ENCODE assay signal across 18 cellular contexts in the genomic region with DNA sequence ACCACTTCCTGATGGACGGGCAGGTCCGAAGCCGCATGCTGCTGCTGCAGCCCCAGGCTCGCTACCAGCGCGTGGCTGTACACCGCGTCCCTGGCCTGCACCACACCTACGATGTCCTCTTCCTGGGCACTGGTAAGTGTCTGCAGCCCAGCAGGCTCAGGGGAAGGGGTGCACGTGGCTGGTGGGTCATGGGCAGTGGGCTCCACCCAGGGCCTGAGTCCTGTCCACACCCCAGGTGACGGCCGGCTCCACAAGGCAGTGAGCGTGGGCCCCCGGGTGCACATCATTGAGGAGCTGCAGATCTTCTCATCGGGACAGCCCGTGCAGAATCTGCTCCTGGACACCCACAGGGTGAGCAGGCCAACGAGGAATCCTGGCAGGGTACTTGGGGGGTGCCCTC. TPM values are rescaled to one million over a fixed set of nuclear protein-coding genes. Genes with fewer than 3 reads are reported as not detected.
DNase-seq lines count a peak whose midpoint lies in the region; ATAC-seq, FAIRE-seq and TF ChIP-seq lines count a peak whose summit lies in the region.
"Had no signal": no experiment of that assay in that cellular context is flagged by ENCODE, and none has a peak within 500 bp of the region (broad histone marks: within the 10 kb centered on the region; RNA-seq: fewer than 3 reads in every experiment).

No MANE protein-coding gene starts in this region.

- no peaks in the 10 kb centered on the region for H3K9me1 ChIP-seq in K562 (ENCODE audit: control insufficient read depth, insufficient read depth, low read length)

- no peak overlapping the region for H3K23ac ChIP-seq in mesenchymal stem cell (ENCODE audit: low read length in 2 of 2)

- no peak overlapping the region for H3K27ac ChIP-seq in K562 (ENCODE audit: extremely low read depth, low read depth, low read length)
- H3K27ac ChIP-seq in mesenchymal stem cell (ENCODE audit: low read length, poor library complexity, severe bottlenecking) = no peak overlapping the region
- no peak overlapping the region for H3K27ac ChIP-seq in right atrium auricular region
- H3K27ac ChIP-seq: A549, HL-60 had no signal

- TF ChIP-seq EP300 in K562 (IDR thresholded peaks at IDR 0.05; ENCODE audit: low read length) = no peak

- no peak for TF ChIP-seq POLR2A in K562 (conservative IDR thresholded peaks at IDR 0.05)

- DNase-seq in H7 (peak; percentile 43), K562 (ENCODE audit: extremely low read depth in 1 of 4, low spot score in 3 of 4) (no peak), mesenchymal stem cell (no peak), SK-N-DZ (ENCODE audit: low spot score) (no peak), right atrium auricular region (ENCODE audit: low spot score) (no peak), A172 (ENCODE audit: low spot score) (no peak)
- DNase-seq: AML-193; Calu3; CD8-positive, alpha-beta T cell; GDM1 had no signal

- in situ Hi-C loops in K562 (cut with MboI) = no loop called here

- WGBS in K562 (ENCODE audit: insufficient coverage, low coverage, missing lambda C conversion rate) = 97% methylated on average over 15 of the region's 17 CpGs
- WGBS in mesenchymal stem cell = 96% methylated on average over 17 of the region's 17 CpGs

- no peak for TF ChIP-seq RAD21 in K562 (CRISPR knock-in tag; conservative IDR thresholded peaks at IDR 0.05 in 1 of 2, IDR thresholded peaks at IDR 0.05 in 1 of 2)

- no peak overlapping the region for H2AFZ ChIP-seq in K562 (ENCODE audit: low read depth, low read length)
- H2AFZ ChIP-seq in mesenchymal stem cell (ENCODE audit: low read depth, low read length) = no peak overlapping the region

- H4K91ac ChIP-seq in mesenchymal stem cell (ENCODE audit: low read length) = peak overlapping the region; percentile 18

- H2BK120ac ChIP-seq in mesenchymal stem cell (ENCODE audit: low read depth, low read length) = no peak overlapping the region

- H2BK12ac ChIP-seq in mesenchymal stem cell (ENCODE audit: low read length in 2 of 2) = no peak overlapping the region

- no peak for FAIRE-seq in K562 (lab: Jason Lieb, UNC)
- FAIRE-seq: A549, GM12892, GM18507, H1 had no signal

- H3K18ac ChIP-seq in mesenchymal stem cell (ENCODE audit: low read depth in 1 of 2, low read length in 2 of 2) = no peak overlapping the region

- H3K9ac ChIP-seq in K562 (ENCODE audit: insufficient read depth in 1 of 2, low read depth in 2 of 2, low read length in 2 of 2) (no peak overlapping the region; a peak in 1 of 4 replicates), mesenchymal stem cell (ENCODE audit: low read length) (no peak overlapping the region)

- TF ChIP-seq CTCF in K562 (IDR thresholded peaks at IDR 0.05 in 2 of 3, conservative IDR thresholded peaks at IDR 0.05 in 1 of 3; ENCODE audit: insufficient read depth in 2 of 3, low read depth in 1 of 3, low read length in 3 of 3) (no peak), right atrium auricular region (IDR thresholded peaks at IDR 0.05) (no peak)

- no peaks in the 10 kb centered on the region for H3K79me2 ChIP-seq in K562 (ENCODE audit: control insufficient read depth, insufficient read depth, low read length)

- no peak overlapping the region for H2BK15ac ChIP-seq in mesenchymal stem cell (ENCODE audit: low read depth, poor library complexity, severe bottlenecking)

- CTCF ChIA-PET in K562 (lab: Yijun Ruan, JAX; ENCODE audit: low intra/inter-chr PET ratio) = interaction anchor here (1.1 kb wide), 1 partner anchor 82 kb away, joined by 4 read pairs; no protein-coding TSS in a partner anchor

- no peak overlapping the region for H2BK5ac ChIP-seq in mesenchymal stem cell (ENCODE audit: low read depth, low read length, poor library complexity, severe bottlenecking)

- ATAC-seq in K562 (no peak), GM19324 (IDR thresholded peaks at IDR 0.05; ENCODE audit: low FRiP score, unreplicated experiment) (no peak)
- ATAC-seq: A549; CD8-positive, alpha-beta T cell had no signal

- H3K36me3 ChIP-seq in H7 (replicated peaks; ENCODE audit: control insufficient read depth, insufficient read depth, low read length) (peaks cover 35% of the 10 kb centered on the region), K562 (ENCODE audit: control insufficient read depth, insufficient read depth, low read length) (peaks cover 89% of the 10 kb centered on the region; the same call in 2 of the 3 replicates), mesenchymal stem cell (ENCODE audit: control insufficient read depth in 1 of 2, insufficient read depth in 2 of 2, low read depth in 1 of 2, low read length in 2 of 2) (peaks cover 63 to 69% of the 10 kb centered on the region in 2 experiments), right atrium auricular region (peaks cover 80% of the 10 kb centered on the region)

- H3K4me1 ChIP-seq in K562 (replicated peaks in 1 of 2; ENCODE audit: control insufficient read depth in 2 of 2, insufficient read depth in 2 of 2, low read length in 2 of 2) (peaks cover 2 to 20% of the 10 kb centered on the region in 2 experiments; a peak in 3 of 5 replicates), mesenchymal stem cell (ENCODE audit: control insufficient read depth, insufficient read depth, low read depth, low read length) (peaks cover 19% of the 10 kb centered on the region), right atrium auricular region (peaks cover 0 to 25% of the 10 kb centered on the region in 2 donors)
- H3K4me1 ChIP-seq: HAP-1 had no signal

- H3K79me1 ChIP-seq in mesenchymal stem cell (replicated peaks; ENCODE audit: low read length, poor library complexity, severe bottlenecking) = peaks cover 16% of the 10 kb centered on the region

- no peak overlapping the region for H3K4me2 ChIP-seq in K562 (ENCODE audit: insufficient read depth, low read length)
- no peak overlapping the region for H3K4me2 ChIP-seq in mesenchymal stem cell (ENCODE audit: low read length, poor library complexity, severe bottlenecking)
- H3K4me2 ChIP-seq: A549 had no signal

- no peak overlapping the region for H3K14ac ChIP-seq in mesenchymal stem cell (ENCODE audit: low read length in 2 of 2)

- intact Hi-C loops in K562 (cut with micrococcal nuclease) = no loop called here

- H3K4me3 ChIP-seq in H7 (ENCODE audit: insufficient read depth, low read depth, low read length) = no peak overlapping the region
- no peak overlapping the region for H3K4me3 ChIP-seq in K562
- H3K4me3 ChIP-seq in mesenchymal stem cell (ENCODE audit: insufficient read depth in 1 of 2, low read depth in 1 of 2, low read length in 2 of 2) = no peak overlapping the region
- no peak overlapping the region for H3K4me3 ChIP-seq in right atrium auricular region
- H3K4me3 ChIP-seq: A549, HAP-1 had no signal

- H4K8ac ChIP-seq in mesenchymal stem cell (ENCODE audit: low read length) = no peak overlapping the region

- no peak overlapping the region for H2AK5ac ChIP-seq in mesenchymal stem cell (ENCODE audit: low read length, severe bottlenecking)

- H3K4ac ChIP-seq in mesenchymal stem cell (ENCODE audit: low read depth in 1 of 2, low read length in 2 of 2) = no peak overlapping the region

- 0 out of 2 replicates have a peak, but pooled peaks cover 4% of the 10 kb centered on the region for H4K20me1 ChIP-seq in K562 (replicated peaks; ENCODE audit: control insufficient read depth, insufficient read depth, low read length)

- H3K9me3 ChIP-seq in K562 (replicated peaks; ENCODE audit: control insufficient read depth, insufficient read depth, low read depth, low read length) (no peaks in the 10 kb centered on the region), mesenchymal stem cell (ENCODE audit: control insufficient read depth, low read length) (no peaks in the 10 kb centered on the region), right atrium auricular region (no peaks in the 10 kb centered on the region)
- H3K9me3 ChIP-seq: A549, HAP-1 had no signal

- POLR2A ChIA-PET in K562 (lab: Yijun Ruan, JAX) = no interaction called here

- H3K27me3 ChIP-seq in H7 (ENCODE audit: control insufficient read depth, insufficient read depth, low read length) (no peaks in the 10 kb centered on the region), K562 (ENCODE audit: control insufficient read depth in 2 of 2, insufficient read depth in 2 of 2, low read length in 2 of 2) (no peaks in the 10 kb centered on the region), mesenchymal stem cell (ENCODE audit: control insufficient read depth in 1 of 2, insufficient read depth in 1 of 2, low read length in 2 of 2) (no peaks in the 10 kb centered on the region), right atrium auricular region (no peaks in the 10 kb centered on the region)

- no TSS peak for BruUV-seq in K562 (replicated peaks; lab: Mats Ljungman, UMichigan)

RNA-seq across cellular contexts. Expression of a gene that starts 8.7 kb away (rescaled TPM):
- 16.3 and 21.2 TPM in 2 replicates for total RNA-seq in H7 (2014; rRNA removed; shearing (Covaris generic))
- total RNA-seq in K562 (2011; cell fraction: chromatin; rRNA removed; ENCODE audit: low replicate concordance) = 14.3 and 33.8 TPM in 2 replicates
- 35.9 and 36.5 TPM in 2 replicates for total RNA-seq in K562 (2011; cell fraction: nucleolus; rRNA removed)
- total RNA-seq in K562 (2011; cell fraction: nucleoplasm; rRNA removed) = 26.0 and 30.1 TPM in 2 replicates
- total RNA-seq in K562 (2014; rRNA removed) = 61.4 and 94.5 TPM in 2 replicates
- total RNA-seq in K562 (2014; rRNA removed; fragmentation: Illumina TruSeq; extraction: Trizol) = 46.9 and 49.6 TPM in 2 replicates
- 63.4 and 64.5 TPM in 2 replicates for total RNA-seq in K562 (2015; rRNA removed; fragmentation: Illumina TruSeq; extraction: Trizol)
- 106 and 107 TPM in 2 replicates for total RNA-seq in K562 (2021)
- 136 and 186 TPM in 2 replicates for polyA plus RNA-seq in K562 (2011; rRNA removed)
- polyA plus RNA-seq in K562 (2011; cell fraction: cytosol; rRNA removed) = 212 and 302 TPM in 2 replicates
- polyA plus RNA-seq in K562 (2011; cell fraction: nucleus; rRNA removed) = 104 and 147 TPM in 2 replicates
- polyA plus RNA-seq in K562 (2012) = 132 and 166 TPM in 2 replicates
- 107 and 138 TPM in 2 replicates for polyA plus RNA-seq in K562 (2014; fragmentation: Illumina TruSeq; extraction: Trizol)
- 10 to 100 TPM; 14.9 to 33.8 TPM for polyA plus RNA-seq in K562 (2014; fragmentation: Nextera tagmentation; extraction: Ambion mirVana)
- polyA plus RNA-seq in K562 (2014; rRNA removed) = 128 and 142 TPM in 2 replicates
- polyA minus RNA-seq in K562 (2011; rRNA and poly(A)+ RNA removed) = 38.2 and 47.4 TPM in 2 replicates
- 35.2 and 37.1 TPM in 2 replicates for polyA minus RNA-seq in K562 (2011; cell fraction: cytosol; rRNA and poly(A)+ RNA removed)
- polyA minus RNA-seq in K562 (2011; cell fraction: nucleus; rRNA and poly(A)+ RNA removed) = 10.0 and 16.9 TPM in 2 replicates
- polyA plus RNA-seq in mesenchymal stem cell (2013, experiment 1 of 2) = 90.2 TPM
- 93.4 TPM for polyA plus RNA-seq in mesenchymal stem cell (2013, experiment 2 of 2)
- polyA plus RNA-seq in SK-N-DZ (2014; cell fraction: cytosol; rRNA removed) = 5.1 and 9.0 TPM in 2 replicates
- 9.1 and 10.9 TPM in 2 replicates for polyA plus RNA-seq in SK-N-DZ (2014; cell fraction: nucleus; rRNA removed)
- total RNA-seq in right atrium auricular region = 10 to 100 TPM; 24.9 to 31.1 TPM
- 35.1 and 52.7 TPM in 2 replicates for total RNA-seq in A172 (2014; rRNA removed; shearing (Covaris generic))

RNA-seq across cellular contexts. Expression of a gene that starts 9.0 kb away (rescaled TPM):
- 5.2 and 5.8 TPM in 2 replicates for total RNA-seq in H7 (2014; rRNA removed; shearing (Covaris generic))
- total RNA-seq in K562 (2011; cell fraction: chromatin; rRNA removed; ENCODE audit: low replicate concordance) = 9.0 and 29.0 TPM in 2 replicates
- total RNA-seq in K562 (2011; cell fraction: nucleolus; rRNA removed) = 29.9 and 32.4 TPM in 2 replicates
- total RNA-seq in K562 (2011; cell fraction: nucleoplasm; rRNA removed) = 18.3 and 18.8 TPM in 2 replicates
- 3.9 and 4.0 TPM in 2 replicates for total RNA-seq in K562 (2014; rRNA removed)
- 2.8 and 3.0 TPM in 2 replicates for total RNA-seq in K562 (2014; rRNA removed; fragmentation: Illumina TruSeq; extraction: Trizol)
- 2.4 and 3.0 TPM in 2 replicates for total RNA-seq in K562 (2015; rRNA removed; fragmentation: Illumina TruSeq; extraction: Trizol)
- 6.0 and 6.1 TPM in 2 replicates for total RNA-seq in K562 (2021)
- polyA plus RNA-seq in K562 (2011; rRNA removed) = 3.7 and 4.0 TPM in 2 replicates
- polyA plus RNA-seq in K562 (2011; cell fraction: cytosol; rRNA removed) = 1.4 and 2.7 TPM in 2 replicates
- polyA plus RNA-seq in K562 (2011; cell fraction: nucleus; rRNA removed) = 9.9 and 12.7 TPM in 2 replicates
- 2.3 and 4.2 TPM in 2 replicates for polyA plus RNA-seq in K562 (2012)
- polyA plus RNA-seq in K562 (2014; fragmentation: Illumina TruSeq; extraction: Trizol) = 1.2 and 2.0 TPM in 2 replicates
- under 1 TPM; 0.78 to 0.92 TPM for polyA plus RNA-seq in K562 (2014; fragmentation: Nextera tagmentation; extraction: Ambion mirVana)
- 2.6 and 3.3 TPM in 2 replicates for polyA plus RNA-seq in K562 (2014; rRNA removed)
- 7.1 and 7.7 TPM in 2 replicates for polyA minus RNA-seq in K562 (2011; rRNA and poly(A)+ RNA removed)
- 6.0 and 7.6 TPM in 2 replicates for polyA minus RNA-seq in K562 (2011; cell fraction: cytosol; rRNA and poly(A)+ RNA removed)
- polyA minus RNA-seq in K562 (2011; cell fraction: nucleus; rRNA and poly(A)+ RNA removed) = 13.9 and 15.4 TPM in 2 replicates
- 1.1 TPM for polyA plus RNA-seq in mesenchymal stem cell (2013, experiment 1 of 2)
- polyA plus RNA-seq in mesenchymal stem cell (2013, experiment 2 of 2) = 1.0 TPM
- polyA plus RNA-seq in SK-N-DZ (2014; cell fraction: cytosol; rRNA removed) = 2.2 and 3.7 TPM in 2 replicates
- polyA plus RNA-seq in SK-N-DZ (2014; cell fraction: nucleus; rRNA removed) = 1.7 and 4.8 TPM in 2 replicates
- 10 to 100 TPM in 1 of 2 donors, 1 to 10 TPM in 1; 8.6 to 16.1 TPM for total RNA-seq in right atrium auricular region
- total RNA-seq in A172 (2014; rRNA removed; shearing (Covaris generic)) = 4.8 and 5.7 TPM in 2 replicates

RNA-seq across cellular contexts. Expression of a gene that starts 23.9 kb away (rescaled TPM):
- 53.0 and 61.0 TPM in 2 replicates for total RNA-seq in H7 (2014; rRNA removed; shearing (Covaris generic))
- 229 and 471 TPM in 2 replicates for total RNA-seq in K562 (2011; cell fraction: chromatin; rRNA removed; ENCODE audit: low replicate concordance)
- 275 and 311 TPM in 2 replicates for total RNA-seq in K562 (2011; cell fraction: nucleolus; rRNA removed)
- 234 and 268 TPM in 2 replicates for total RNA-seq in K562 (2011; cell fraction: nucleoplasm; rRNA removed)
- total RNA-seq in K562 (2014; rRNA removed) (11.0 and 38.7 TPM in 2 replicates), K562 (2014; rRNA removed; fragmentation: Illumina TruSeq; extraction: Trizol) (8.5 and 10.7 TPM in 2 replicates), K562 (2015; rRNA removed; fragmentation: Illumina TruSeq; extraction: Trizol) (16.7 and 17.7 TPM in 2 replicates), K562 (2021) (33.6 and 37.9 TPM in 2 replicates), right atrium auricular region (10 to 100 TPM; 22.1 to 31.6 TPM)
- polyA plus RNA-seq in K562 (2011; rRNA removed) (28.8 and 56.9 TPM in 2 replicates), K562 (2014; fragmentation: Illumina TruSeq; extraction: Trizol) (10.9 and 16.9 TPM in 2 replicates), K562 (2014; fragmentation: Nextera tagmentation; extraction: Ambion mirVana) (1 to 10 TPM; 1.3 to 1.5 TPM), K562 (2014; rRNA removed) (24.8 and 27.8 TPM in 2 replicates)
- polyA plus RNA-seq in K562 (2011; cell fraction: cytosol; rRNA removed) = 31.0 and 40.4 TPM in 2 replicates
- 155 and 194 TPM in 2 replicates for polyA plus RNA-seq in K562 (2011; cell fraction: nucleus; rRNA removed)
- polyA plus RNA-seq in K562 (2012) = 31.3 and 40.0 TPM in 2 replicates
- polyA minus RNA-seq in K562 (2011; rRNA and poly(A)+ RNA removed) = 41.6 and 47.9 TPM in 2 replicates
- 59.8 and 102 TPM in 2 replicates for polyA minus RNA-seq in K562 (2011; cell fraction: cytosol; rRNA and poly(A)+ RNA removed)
- 62.9 and 86.3 TPM in 2 replicates for polyA minus RNA-seq in K562 (2011; cell fraction: nucleus; rRNA and poly(A)+ RNA removed)
- polyA plus RNA-seq in mesenchymal stem cell (2013, experiment 1 of 2) = 21.4 TPM
- 22.7 TPM for polyA plus RNA-seq in mesenchymal stem cell (2013, experiment 2 of 2)
- polyA plus RNA-seq in SK-N-DZ (2014; cell fraction: cytosol; rRNA removed) = 6.4 and 14.3 TPM in 2 replicates
- polyA plus RNA-seq in SK-N-DZ (2014; cell fraction: nucleus; rRNA removed) = 4.4 and 11.4 TPM in 2 replicates
- total RNA-seq in A172 (2014; rRNA removed; shearing (Covaris generic)) = 17.1 and 33.8 TPM in 2 replicates

RNA-seq across cellular contexts. Expression of a gene that starts 24.3 kb away (rescaled TPM):
- 0.07 and 0.14 TPM in 2 replicates for total RNA-seq in H7 (2014; rRNA removed; shearing (Covaris generic))
- 1.1 and 1.4 TPM in 2 replicates for total RNA-seq in K562 (2011; cell fraction: chromatin; rRNA removed; ENCODE audit: low replicate concordance)
- total RNA-seq in K562 (2011; cell fraction: nucleolus; rRNA removed) = 0.53 and 0.83 TPM in 2 replicates
- total RNA-seq in K562 (2011; cell fraction: nucleoplasm; rRNA removed) = 0.37 and 0.76 TPM in 2 replicates
- total RNA-seq in K562 (2014; rRNA removed) (0.04 TPM in 1 of 2 replicates, not detected in the other), K562 (2014; rRNA removed; fragmentation: Illumina TruSeq; extraction: Trizol) (0.10 and 0.22 TPM in 2 replicates), K562 (2015; rRNA removed; fragmentation: Illumina TruSeq; extraction: Trizol) (0.11 TPM in 1 of 2 replicates, not detected in the other), K562 (2021) (0.11 and 0.36 TPM in 2 replicates), right atrium auricular region (not detected)
- polyA plus RNA-seq in K562 (2011; rRNA removed) (0.20 and 0.24 TPM in 2 replicates), K562 (2014; fragmentation: Illumina TruSeq; extraction: Trizol) (0.12 TPM in 1 of 2 replicates, not detected in the other), K562 (2014; fragmentation: Nextera tagmentation; extraction: Ambion mirVana) (under 1 TPM; 0.10 to 0.17 TPM), K562 (2014; rRNA removed) (0.05 TPM in 1 of 2 replicates, not detected in the other)
- 0.22 and 0.24 TPM in 2 replicates for polyA plus RNA-seq in K562 (2011; cell fraction: cytosol; rRNA removed)
- polyA plus RNA-seq in K562 (2011; cell fraction: nucleus; rRNA removed) = 0.49 and 0.74 TPM in 2 replicates
- polyA plus RNA-seq in K562 (2012) = 0.17 and 0.55 TPM in 2 replicates
- polyA minus RNA-seq in K562 (2011; rRNA and poly(A)+ RNA removed) = 0.28 and 0.51 TPM in 2 replicates
- not detected in 2 replicates for polyA minus RNA-seq in K562 (2011; cell fraction: cytosol; rRNA and poly(A)+ RNA removed)
- polyA minus RNA-seq in K562 (2011; cell fraction: nucleus; rRNA and poly(A)+ RNA removed) = 0.22 and 0.40 TPM in 2 replicates
- 0.04 TPM for polyA plus RNA-seq in mesenchymal stem cell (2013, experiment 1 of 2)
- 0.11 TPM for polyA plus RNA-seq in mesenchymal stem cell (2013, experiment 2 of 2)
- polyA plus RNA-seq in SK-N-DZ (2014; cell fraction: cytosol; rRNA removed) = not detected in 2 replicates
- 0.27 TPM in 1 of 2 replicates, not detected in the other for polyA plus RNA-seq in SK-N-DZ (2014; cell fraction: nucleus; rRNA removed)
- not detected in 2 replicates for total RNA-seq in A172 (2014; rRNA removed; shearing (Covaris generic))
- total RNA-seq: H1, HT1080 had no signal

RNA-seq across cellular contexts. Expression of a gene that starts 40.4 kb away (rescaled TPM):
- total RNA-seq in H7 (2014; rRNA removed; shearing (Covaris generic)) = 66.6 and 72.9 TPM in 2 replicates
- 23.0 and 24.9 TPM in 2 replicates for total RNA-seq in K562 (2011; cell fraction: chromatin; rRNA removed; ENCODE audit: low replicate concordance)
- 17.9 and 20.5 TPM in 2 replicates for total RNA-seq in K562 (2011; cell fraction: nucleolus; rRNA removed)
- 24.8 and 26.5 TPM in 2 replicates for total RNA-seq in K562 (2011; cell fraction: nucleoplasm; rRNA removed)
- total RNA-seq in K562 (2014; rRNA removed) (69.5 and 73.4 TPM in 2 replicates), K562 (2014; rRNA removed; fragmentation: Illumina TruSeq; extraction: Trizol) (54.9 and 58.8 TPM in 2 replicates), K562 (2015; rRNA removed; fragmentation: Illumina TruSeq; extraction: Trizol) (60.0 and 61.5 TPM in 2 replicates), K562 (2021) (64.6 and 66.5 TPM in 2 replicates), right atrium auricular region (100 to 1,000 TPM; 107 to 110 TPM)
- polyA plus RNA-seq in K562 (2011; rRNA removed) (57.5 and 62.8 TPM in 2 replicates), K562 (2014; fragmentation: Illumina TruSeq; extraction: Trizol) (47.9 and 56.5 TPM in 2 replicates), K562 (2014; fragmentation: Nextera tagmentation; extraction: Ambion mirVana) (10 to 100 TPM; 14.0 to 21.0 TPM), K562 (2014; rRNA removed) (64.5 and 70.3 TPM in 2 replicates)
- polyA plus RNA-seq in K562 (2011; cell fraction: cytosol; rRNA removed) = 45.8 and 48.7 TPM in 2 replicates
- 21.4 and 27.0 TPM in 2 replicates for polyA plus RNA-seq in K562 (2011; cell fraction: nucleus; rRNA removed)
- polyA plus RNA-seq in K562 (2012) = 49.2 and 50.7 TPM in 2 replicates
- polyA minus RNA-seq in K562 (2011; rRNA and poly(A)+ RNA removed) = 37.7 and 38.0 TPM in 2 replicates
- 18.5 and 20.3 TPM in 2 replicates for polyA minus RNA-seq in K562 (2011; cell fraction: cytosol; rRNA and poly(A)+ RNA removed)
- 8.5 and 11.4 TPM in 2 replicates for polyA minus RNA-seq in K562 (2011; cell fraction: nucleus; rRNA and poly(A)+ RNA removed)
- 59.1 TPM for polyA plus RNA-seq in mesenchymal stem cell (2013, experiment 1 of 2)
- polyA plus RNA-seq in mesenchymal stem cell (2013, experiment 2 of 2) = 58.8 TPM
- polyA plus RNA-seq in SK-N-DZ (2014; cell fraction: cytosol; rRNA removed) = 181 and 189 TPM in 2 replicates
- 79.9 and 121 TPM in 2 replicates for polyA plus RNA-seq in SK-N-DZ (2014; cell fraction: nucleus; rRNA removed)
- total RNA-seq in A172 (2014; rRNA removed; shearing (Covaris generic)) = 82.9 and 90.4 TPM in 2 replicates
